In the genomic region with DNA sequence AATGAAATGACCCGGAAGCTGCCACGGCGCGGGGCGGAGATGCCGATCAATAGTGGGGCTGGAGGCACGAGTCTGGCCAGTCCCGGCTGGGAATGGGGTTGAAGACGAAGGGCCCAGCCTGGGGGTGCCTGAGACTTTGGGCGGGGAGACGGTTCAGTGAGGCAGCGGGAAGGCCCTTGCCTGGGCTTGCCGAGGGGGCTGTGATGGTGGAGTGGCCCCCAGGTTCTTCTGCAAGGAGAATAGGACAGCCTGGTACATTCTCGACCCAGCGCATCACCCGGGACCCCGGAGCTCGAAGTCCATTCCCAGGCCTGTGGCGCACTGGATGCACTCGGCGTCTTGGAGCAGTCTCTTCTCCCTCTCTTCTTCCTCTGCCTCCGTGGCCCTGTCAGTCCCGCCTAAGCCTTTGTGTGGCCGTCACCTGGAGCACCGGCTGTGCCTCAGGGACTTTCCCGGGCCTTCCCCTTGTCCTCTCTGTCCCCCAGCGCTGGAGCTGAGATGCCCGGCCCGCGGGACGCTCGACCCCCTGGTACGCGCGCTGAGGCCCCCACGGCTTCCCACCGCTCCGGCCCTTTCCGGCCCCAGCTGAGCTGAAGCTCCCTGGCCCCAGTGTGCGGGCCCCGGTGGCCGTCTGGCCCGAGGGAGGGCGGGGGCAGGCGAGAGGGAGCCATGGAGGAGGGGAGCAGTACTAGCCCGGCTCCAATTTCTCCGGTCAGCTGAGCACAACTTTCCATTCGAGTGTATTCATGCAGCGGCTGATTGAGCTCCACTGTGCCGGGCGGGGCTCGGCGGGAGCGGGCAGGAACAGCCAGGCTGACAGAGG, we compare ENCODE assay signal across 1 cellular context.
TF ChIP-seq lines count a peak whose summit lies in the region.

No MANE protein-coding gene starts in this region.

TF ChIP-seq in HepG2, 621 proteins besides CTCF, POLR2A, EP300 and RAD21:
- TF ChIP-seq ZNF335 (CRISPR knock-in tag; IDR thresholded peaks at IDR 0.05), result no peak
- no peak for TF ChIP-seq GTF3A (CRISPR knock-in tag; conservative IDR thresholded peaks at IDR 0.05)
- 0 out of 2 replicates have a peak, but pooled peaks have one; percentile 15 for TF ChIP-seq ZNF263 (CRISPR knock-in tag; IDR thresholded peaks at IDR 0.05)
